ENCODE assay signal across 18 cellular contexts in the genomic region with DNA sequence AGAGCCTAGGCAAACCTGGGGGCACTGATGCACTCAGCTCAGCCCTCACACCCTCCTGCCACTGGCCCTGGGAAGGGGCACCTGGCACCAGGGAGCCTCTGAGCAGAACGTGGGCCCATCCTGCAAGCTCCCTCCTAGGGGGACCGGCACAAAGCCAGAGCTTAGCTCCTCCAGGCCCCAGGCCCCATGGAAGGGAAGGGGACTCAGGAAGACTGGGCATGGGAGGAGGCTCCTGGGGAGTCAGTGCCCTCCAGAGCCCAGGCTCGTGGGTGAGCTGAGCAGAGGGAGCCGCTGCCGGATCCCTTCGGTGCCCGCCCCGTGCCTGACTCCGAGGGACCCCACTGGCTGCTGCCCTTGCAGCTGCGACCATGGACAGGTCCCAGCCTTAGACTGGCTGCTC.
"Had no signal": no experiment of that assay in that cellular context is flagged by ENCODE, and none has a peak within 500 bp of the region (broad histone marks: within the 10 kb centered on the region; RNA-seq: fewer than 3 reads in every experiment).

No MANE protein-coding gene starts in this region.

- H3K4me3 ChIP-seq: heart right ventricle, lower lobe of right lung, skin epidermis, suprapubic skin had no signal

- ATAC-seq: activated T-helper 17 cell treated with anti-CD3 and anti-CD28 coated beads, Interleukin-2, amount 50 U/mL, for 72 hours; effector memory CD8-positive, alpha-beta T cell; left colon; stimulated activated naive CD8-positive, alpha-beta T cell treated with anti-CD3 and anti-CD28 coated beads, Interleukin-15, Interleukin-2, amounts not matched to agents 100 U/mL and 50 U/mL, for 24 hours had no signal

- H3K4me3 Mint-ChIP-seq: activated T-helper 17 cell treated with anti-CD3 and anti-CD28 coated beads, Interleukin-2, amount 50 U/mL, for 72 hours; dendritic cell treated with granulocyte-macrophage colony-stimulating factor and Interleukin-4, amounts not matched to agents 40 ng/mL and 50 ng/mL, for 4 days; effector memory CD8-positive, alpha-beta T cell; mesothelial cell of epicardium; type B pancreatic cell had no signal

- H3K27me3 Mint-ChIP-seq: activated T-helper 17 cell treated with anti-CD3 and anti-CD28 coated beads, Interleukin-2, amount 50 U/mL, for 72 hours; dendritic cell treated with granulocyte-macrophage colony-stimulating factor and Interleukin-4, amounts not matched to agents 40 ng/mL and 50 ng/mL, for 4 days; effector memory CD8-positive, alpha-beta T cell; type B pancreatic cell had no signal

- H3K27ac ChIP-seq: heart right ventricle, lower lobe of right lung, neutrophil, skin epidermis, suprapubic skin had no signal

- H3K27me3 ChIP-seq: heart right ventricle, neutrophil, suprapubic skin had no signal

- H3K4me1 Mint-ChIP-seq: activated T-helper 17 cell treated with anti-CD3 and anti-CD28 coated beads, Interleukin-2, amount 50 U/mL, for 72 hours; mesothelial cell of epicardium had no signal

- H3K27ac Mint-ChIP-seq: activated T-helper 17 cell treated with anti-CD3 and anti-CD28 coated beads, Interleukin-2, amount 50 U/mL, for 72 hours; dendritic cell treated with granulocyte-macrophage colony-stimulating factor and Interleukin-4, amounts not matched to agents 40 ng/mL and 50 ng/mL, for 4 days; mesothelial cell of epicardium; type B pancreatic cell had no signal

- H3K9me3 ChIP-seq: heart right ventricle, lower lobe of right lung, neutrophil, suprapubic skin had no signal

- DNase-seq: activated CD4-positive, alpha-beta T cell treated with anti-CD3 and anti-CD28 coated beads, Interleukin-2, amount 50 U/mL, for 1 hour; activated naive CD4-positive, alpha-beta T cell treated with Interleukin-2 at 50 U/mL for 16 hours; aorta; effector memory CD8-positive, alpha-beta T cell; heart right ventricle; left colon; lower lobe of right lung; retina; stimulated activated CD4-positive, alpha-beta T cell treated with anti-CD3 and anti-CD28 coated beads, Interleukin-4, amount 100 ng/mL, for 4 hours; stimulated activated CD8-positive, alpha-beta memory T cell treated with anti-CD3 and anti-CD28 coated beads, Interleukin-4, amount 100 ng/mL, for 48 hours; stimulated activated naive CD8-positive, alpha-beta T cell treated with anti-CD3 and anti-CD28 coated beads, Interleukin-15, Interleukin-2, amounts not matched to agents 100 U/mL and 50 U/mL, for 24 hours had no signal

- H3K36me3 Mint-ChIP-seq: type B pancreatic cell had no signal

- H3K4me1 ChIP-seq: heart right ventricle, lower lobe of right lung, suprapubic skin had no signal

- H3K9me3 Mint-ChIP-seq: activated T-helper 17 cell treated with anti-CD3 and anti-CD28 coated beads, Interleukin-2, amount 50 U/mL, for 72 hours; dendritic cell treated with granulocyte-macrophage colony-stimulating factor and Interleukin-4, amounts not matched to agents 40 ng/mL and 50 ng/mL, for 4 days; effector memory CD8-positive, alpha-beta T cell; mesothelial cell of epicardium; type B pancreatic cell had no signal
